8 cellular contexts compared by ENCODE assay signal in the genomic region with DNA sequence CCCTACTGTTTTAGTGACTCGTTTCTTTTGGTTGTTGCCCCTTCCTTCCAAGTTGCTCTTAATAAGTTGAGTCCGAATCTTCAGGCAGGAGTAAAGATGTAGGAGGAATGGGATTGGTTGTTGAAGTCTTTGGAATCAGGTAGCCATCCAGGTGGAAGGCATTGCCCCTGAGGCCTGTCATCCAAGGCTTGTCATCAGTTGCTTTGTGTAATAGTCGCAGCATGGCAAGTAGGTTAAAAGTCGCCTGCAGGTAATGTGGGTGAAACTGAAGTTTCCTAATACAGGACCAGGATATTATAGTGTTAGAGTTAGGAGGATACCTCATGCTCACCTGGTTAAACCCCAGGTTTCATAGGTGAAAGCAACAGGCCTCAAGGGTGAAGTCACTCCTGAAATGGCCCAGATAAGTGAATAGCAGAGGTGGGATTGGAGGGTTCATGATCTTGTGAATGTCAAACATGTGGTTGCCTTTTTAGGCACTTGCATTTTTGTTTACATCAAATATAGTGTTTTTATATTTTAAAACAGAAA. TPM values are rescaled to one million over a fixed set of nuclear protein-coding genes. Genes with fewer than 3 reads are reported as not detected.
A peak's percentile ranks its signal among the peaks of the same experiment; 100 is the strongest.
DNase-seq lines count a peak whose midpoint lies in the region; ATAC-seq, FAIRE-seq and TF ChIP-seq lines count a peak whose summit lies in the region.

No MANE protein-coding gene starts in this region.

- ATAC-seq in activated naive CD4-positive, alpha-beta T cell treated with anti-CD3 and anti-CD28 coated beads, Interleukin-2, amount 50 U/mL, for 72 hours: no peak
- no peak for ATAC-seq in GM12878
- no peak for ATAC-seq in lower lobe of right lung
- ATAC-seq in left colon: no peak

- 97% methylated on average over 4 of the region's 4 CpGs for WGBS in GM12878 (ENCODE audit: insufficient coverage, insufficient replicate concordance, low lambda C conversion rate, missing lambda C conversion rate)
- 63 to 64% methylated on average over 4 of the region's 4 CpGs for WGBS in tibial nerve, 2 donors

- no peak for TF ChIP-seq EP300 in GM12878 (IDR thresholded peaks at IDR 0.05; ENCODE audit: borderline replicate concordance in 1 of 2, control insufficient read depth in 1 of 2, low read depth in 2 of 2, low read length in 2 of 2)
- TF ChIP-seq EP300 in tibial nerve (IDR thresholded peaks at IDR 0.05): no peak

- FAIRE-seq in GM12878 (lab: Jason Lieb, UNC): no peak

- H3K27ac Mint-ChIP-seq in activated naive CD4-positive, alpha-beta T cell treated with anti-CD3 and anti-CD28 coated beads for 36 hours: no peak overlapping the region
- H3K27ac Mint-ChIP-seq in activated naive CD4-positive, alpha-beta T cell treated with anti-CD3 and anti-CD28 coated beads, Interleukin-2, amount 50 U/mL, for 72 hours: peak overlapping the region in 1 of 2 donors; percentile 83

- intact Hi-C loops in activated naive CD4-positive, alpha-beta T cell treated with anti-CD3 and anti-CD28 coated beads for 36 hours (cut with micrococcal nuclease): loop anchor here (5.0 kb wide), 3 partner anchors 56 to 329 kb away; a partner anchor contains a TSS
- intact Hi-C loops in GM12878 (cut with micrococcal nuclease; ENCODE audit: unreplicated experiment) (no loop called here), lower lobe of right lung (cut with DNase I) (no loop called here), left colon (cut with DNase I, micrococcal nuclease) (no loop called here)

- no peaks in the 10 kb centered on the region for H3K27me3 ChIP-seq in GM12878 (replicated peaks in 1 of 2; ENCODE audit: control insufficient read depth in 2 of 2, insufficient read depth in 2 of 2, low read length in 1 of 2)
- H3K27me3 ChIP-seq in lower lobe of right lung (ENCODE audit: low read depth): no peaks in the 10 kb centered on the region
- no peaks in the 10 kb centered on the region for H3K27me3 ChIP-seq in tibial nerve

- peaks cover 13% of the 10 kb centered on the region for H3K27me3 Mint-ChIP-seq in activated naive CD4-positive, alpha-beta T cell treated with anti-CD3 and anti-CD28 coated beads for 36 hours (ENCODE audit: low read depth)

- POLR2A ChIA-PET in GM12878 (lab: Charles Lee): no interaction called here

- H3K4me3 Mint-ChIP-seq in activated naive CD4-positive, alpha-beta T cell treated with anti-CD3 and anti-CD28 coated beads for 36 hours: peak overlapping the region; percentile 82

- in situ Hi-C loops in GM12878 (cut with MboI): loop anchor here (5.0 kb wide), 1 partner anchor 34 kb away; no protein-coding TSS in a partner anchor

- CTCF ChIA-PET in activated naive CD4-positive, alpha-beta T cell treated with anti-CD3 and anti-CD28 coated beads for 36 hours (lab: Charles Lee): interaction anchor here (0.6 to 2.8 kb wide), 7 partner anchors 11 to 225 kb away, joined by 3 to 22 read pairs (median 4); no protein-coding TSS in a partner anchor
- CTCF ChIA-PET in GM12878 (lab: Yijun Ruan, JAX): interaction anchor here (1.2 to 3.0 kb wide), 3 partner anchors 9 to 19 kb away, joined by 4 to 23 read pairs (median 9); no protein-coding TSS in a partner anchor

- SMC1A ChIA-PET in GM12878 (lab: Charles Lee; ENCODE audit: uncharacterized antibody, unreplicated experiment): interaction anchor here (1.1 to 1.6 kb wide), 2 partner anchors 29 to 334 kb away, joined by 3 to 4 read pairs; no protein-coding TSS in a partner anchor

- no peak overlapping the region for H2AFZ ChIP-seq in GM12878 (ENCODE audit: control insufficient read depth, low read depth, low read length)

- H3K9me3 ChIP-seq in GM12878 (replicated peaks; ENCODE audit: control insufficient read depth, insufficient read depth, low read length) (no peaks in the 10 kb centered on the region; the same call in 2 of the 3 replicates), lower lobe of right lung (no peaks in the 10 kb centered on the region), tibial nerve (no peaks in the 10 kb centered on the region)

- H3K9me3 Mint-ChIP-seq in activated naive CD4-positive, alpha-beta T cell treated with anti-CD3 and anti-CD28 coated beads for 36 hours: no peaks in the 10 kb centered on the region
- H3K9me3 Mint-ChIP-seq in activated naive CD4-positive, alpha-beta T cell treated with anti-CD3 and anti-CD28 coated beads, Interleukin-2, amount 50 U/mL, for 72 hours: no peaks in the 10 kb centered on the region

- H4K20me1 ChIP-seq in GM12878 (ENCODE audit: control insufficient read depth, insufficient read depth): no peaks in the 10 kb centered on the region

- DNase-seq in activated naive CD4-positive, alpha-beta T cell treated with anti-CD3 and anti-CD28 coated beads for 36 hours: no peak
- DNase-seq in activated naive CD4-positive, alpha-beta T cell treated with anti-CD3 and anti-CD28 coated beads, Interleukin-2, amount 50 U/mL, for 72 hours (ENCODE audit: low spot score in 2 of 2): no peak
- DNase-seq in GM12878 (ENCODE audit: low read depth, low spot score) (no peak), lower lobe of right lung (no peak), tibial nerve (ENCODE audit: low spot score in 2 of 2) (no peak), NCI-H446 (lab: John Stamatoyannopoulos, UW) (no peak), left colon (no peak), NCI-H1092 (lab: John Stamatoyannopoulos, UW) (no peak)

- H3K9ac ChIP-seq in GM12878 (ENCODE audit: control insufficient read depth, insufficient read depth, low read length): no peak overlapping the region

- H3K4me3 ChIP-seq in GM12878: peak overlapping the region; percentile 77
- peak overlapping the region; percentile 82 for H3K4me3 ChIP-seq in lower lobe of right lung
- H3K4me3 ChIP-seq in tibial nerve: peak overlapping the region; percentile 67 to 94 (median 89)

- peaks cover 12% of the 10 kb centered on the region for H3K4me1 Mint-ChIP-seq in activated naive CD4-positive, alpha-beta T cell treated with anti-CD3 and anti-CD28 coated beads for 36 hours (ENCODE audit: low read depth)

- H3K4me1 ChIP-seq in GM12878 (ENCODE audit: control insufficient read depth, insufficient read depth, low read length) (peaks cover 4% of the 10 kb centered on the region; the same call in 1 of the 2 replicates), lower lobe of right lung (peaks cover 14% of the 10 kb centered on the region), tibial nerve (peaks cover 0 to 46% (median 7%) of the 10 kb centered on the region in 4 donors)

- TF ChIP-seq CTCF in GM12878 (IDR thresholded peaks at IDR 0.05 in 2 of 3, conservative IDR thresholded peaks at IDR 0.05 in 1 of 3; ENCODE audit: control insufficient read depth in 2 of 3, extremely low read depth in 1 of 3, insufficient read depth in 1 of 3, low read depth in 3 of 3, low read length in 3 of 3) (no peak), lower lobe of right lung (IDR thresholded peaks at IDR 0.05) (no peak), tibial nerve (IDR thresholded peaks at IDR 0.05) (no peak)

- RAD21 ChIA-PET in GM12878 (lab: Charles Lee; ENCODE audit: unreplicated experiment): interaction anchor here (1.3 kb wide), 1 partner anchor 334 kb away, joined by 4 read pairs; no protein-coding TSS in a partner anchor

- H3K36me3 ChIP-seq in GM12878 (ENCODE audit: control insufficient read depth in 2 of 2, insufficient read depth in 2 of 2, low read length in 1 of 2) (no peaks in the 10 kb centered on the region), lower lobe of right lung (peaks cover 7% of the 10 kb centered on the region), tibial nerve (peaks cover 0 to 14% (median 0%) of the 10 kb centered on the region in 3 donors)

- H3K36me3 Mint-ChIP-seq in activated naive CD4-positive, alpha-beta T cell treated with anti-CD3 and anti-CD28 coated beads for 36 hours (ENCODE audit: low read depth): no peaks in the 10 kb centered on the region
- peaks cover 4 to 9% of the 10 kb centered on the region in 2 donors for H3K36me3 Mint-ChIP-seq in activated naive CD4-positive, alpha-beta T cell treated with anti-CD3 and anti-CD28 coated beads, Interleukin-2, amount 50 U/mL, for 72 hours

- H3K27ac ChIP-seq in GM12878 (ENCODE audit: control insufficient read depth, insufficient read depth) (no peak overlapping the region), lower lobe of right lung (peak overlapping the region; percentile 92), tibial nerve (peak overlapping the region; percentile 81 to 95 (median 88))

- peak overlapping the region; percentile 85 for H3K4me2 ChIP-seq in GM12878 (ENCODE audit: control insufficient read depth, insufficient read depth)

- TF ChIP-seq POLR2A in GM12878 (IDR thresholded peaks at IDR 0.05; ENCODE audit: low read depth, low read length): no peak
- TF ChIP-seq POLR2A in tibial nerve (IDR thresholded peaks at IDR 0.05): no peak

- H3K79me2 ChIP-seq in GM12878 (ENCODE audit: control insufficient read depth, insufficient read depth, low read length): no peaks in the 10 kb centered on the region

- no peak for TF ChIP-seq RAD21 in GM12878 (IDR thresholded peaks at IDR 0.05; ENCODE audit: insufficient read depth, low read depth, low read length)

- TSS peak; percentile 69 for BruUV-seq in GM12878 (replicated peaks; lab: Mats Ljungman, UMichigan)

RNA-seq across cellular contexts. Expression of a gene that starts 0.9 kb away (rescaled TPM):
- total RNA-seq in activated naive CD4-positive, alpha-beta T cell treated with anti-CD3 and anti-CD28 coated beads for 36 hours: 10 to 100 TPM in 1 of 2 experiments, 1 to 10 TPM in 1; 8.8 to 10.3 TPM
- 10 to 100 TPM; 11.0 to 11.5 TPM for total RNA-seq in activated naive CD4-positive, alpha-beta T cell treated with anti-CD3 and anti-CD28 coated beads, Interleukin-2, amount 50 U/mL, for 72 hours
- total RNA-seq in GM12878 (2013; cell fraction: nucleolus; rRNA removed): 5.0 and 5.4 TPM in 2 replicates
- total RNA-seq in GM12878 (2014; rRNA removed) (3.2 and 4.1 TPM in 2 replicates), GM12878 (2014; rRNA removed; fragmentation: Illumina TruSeq; extraction: Trizol) (5.4 and 5.6 TPM in 2 replicates), GM12878 (2021) (3.7 and 5.1 TPM in 2 replicates), lower lobe of right lung (28.1 TPM), tibial nerve (10 to 100 TPM; 30.8 to 62.1 (median 39.7) TPM), left colon (10 to 100 TPM; 36.9 to 38.9 TPM)
- polyA plus RNA-seq in GM12878 (2011; ENCODE audit: low read depth): 9.2 TPM
- polyA plus RNA-seq in GM12878 (2011; rRNA removed) (26.8 and 32.2 TPM in 2 replicates), GM12878 (2014; fragmentation: Illumina TruSeq; extraction: Trizol) (6.5 and 7.7 TPM in 2 replicates), GM12878 (2014; fragmentation: Nextera tagmentation; extraction: Ambion mirVana) (1 to 10 TPM; 1.4 to 2.5 TPM), GM12878 (2014; rRNA removed) (3.9 and 6.1 TPM in 2 replicates), GM12878 (2016; fragmentation: Nextera tagmentation; extraction: Ambion mirVana) (1 to 10 TPM; 2.5 to 3.6 TPM)
- polyA plus RNA-seq in GM12878 (2011; cell fraction: cytosol; rRNA removed): 19.4 and 21.2 TPM in 2 replicates
- polyA plus RNA-seq in GM12878 (2011; cell fraction: nucleus; rRNA removed): 10.2 and 10.7 TPM in 2 replicates
- 8.6 and 10.8 TPM in 2 replicates for polyA plus RNA-seq in GM12878 (2012)
- polyA minus RNA-seq in GM12878 (2011; rRNA and poly(A)+ RNA removed): 17.1 and 19.2 TPM in 2 replicates
- polyA minus RNA-seq in GM12878 (2011; cell fraction: cytosol; rRNA and poly(A)+ RNA removed): 4.7 and 5.6 TPM in 2 replicates
- polyA minus RNA-seq in GM12878 (2011; cell fraction: nucleus; rRNA and poly(A)+ RNA removed): 5.2 and 5.5 TPM in 2 replicates

RNA-seq across cellular contexts. Expression of a gene that starts 29.1 kb away (rescaled TPM):
- total RNA-seq in activated naive CD4-positive, alpha-beta T cell treated with anti-CD3 and anti-CD28 coated beads for 36 hours: not detected
- total RNA-seq in activated naive CD4-positive, alpha-beta T cell treated with anti-CD3 and anti-CD28 coated beads, Interleukin-2, amount 50 U/mL, for 72 hours: not detected
- total RNA-seq in GM12878 (2013; cell fraction: nucleolus; rRNA removed): not detected in 2 replicates
- total RNA-seq in GM12878 (2014; rRNA removed) (not detected in 2 replicates), GM12878 (2014; rRNA removed; fragmentation: Illumina TruSeq; extraction: Trizol) (not detected in 2 replicates), GM12878 (2021) (not detected in 2 replicates), lower lobe of right lung (443 TPM), tibial nerve (10 to 100 TPM; 24.3 to 33.4 (median 28.9) TPM), left colon (1 to 10 TPM; 4.9 to 6.1 TPM)
- not detected for polyA plus RNA-seq in GM12878 (2011; ENCODE audit: low read depth)
- polyA plus RNA-seq in GM12878 (2011; rRNA removed) (not detected in 2 replicates), GM12878 (2014; fragmentation: Illumina TruSeq; extraction: Trizol) (not detected in 2 replicates), GM12878 (2014; fragmentation: Nextera tagmentation; extraction: Ambion mirVana) (not detected), GM12878 (2014; rRNA removed) (not detected in 2 replicates), GM12878 (2016; fragmentation: Nextera tagmentation; extraction: Ambion mirVana) (not detected)
- not detected in 2 replicates for polyA plus RNA-seq in GM12878 (2011; cell fraction: cytosol; rRNA removed)
- not detected in 2 replicates for polyA plus RNA-seq in GM12878 (2011; cell fraction: nucleus; rRNA removed)
- 0.08 TPM in 2 replicates for polyA plus RNA-seq in GM12878 (2012)
- not detected in 2 replicates for polyA minus RNA-seq in GM12878 (2011; rRNA and poly(A)+ RNA removed)
- not detected in 2 replicates for polyA minus RNA-seq in GM12878 (2011; cell fraction: cytosol; rRNA and poly(A)+ RNA removed)
- polyA minus RNA-seq in GM12878 (2011; cell fraction: nucleus; rRNA and poly(A)+ RNA removed): not detected in 2 replicates

Comparison
In these comparisons a context has a peak if more than half of its experiments do, and no peak if none do; other contexts are left out.
1. RNA of a gene that starts 29.1 kb away (total RNA-seq): 443 TPM in lower lobe of right lung (single experiment); 24.3 to 33.4 TPM in tibial nerve, 4.9 to 6.1 TPM in left colon, not detected in activated naive CD4-positive, alpha-beta T cell treated with anti-CD3 and anti-CD28 coated beads for 36 hours, not detected in activated naive CD4-positive, alpha-beta T cell treated with anti-CD3 and anti-CD28 coated beads, Interleukin-2, amount 50 U/mL, for 72 hours and not detected in GM12878; every median in the first group is over 10 times any median in the second.
2. Peak in every context shown above with its lines, with median percentiles within 50 percentile points of each other: H3K4me3 ChIP-seq.